ENCODE assay signal across 37 cellular contexts in genomic region chr12:112833939-112834338, GRCh38. TPM values are rescaled to one million over a fixed set of nuclear protein-coding genes. Genes with fewer than 3 reads are reported as not detected.
"Had no signal": no experiment of that assay in that cellular context is flagged by ENCODE, and none has a peak within 500 bp of the region (broad histone marks: within the 10 kb centered on the region; RNA-seq: fewer than 3 reads in every experiment).

No MANE protein-coding gene starts in this region.

- FAIRE-seq: astrocyte, bronchial epithelial cell had no signal

- H3K4me3 ChIP-seq: adrenal gland, ascending aorta, body of pancreas, breast epithelium, cardiac muscle cell had no signal

- H3K9me3 ChIP-seq: adrenal gland, ascending aorta, body of pancreas, breast epithelium had no signal

- H3K36me3 ChIP-seq: adrenal gland, ascending aorta, brain microvascular endothelial cell, breast epithelium, cardiac muscle cell had no signal

- H3K27ac ChIP-seq: adrenal gland, ascending aorta, body of pancreas, brain microvascular endothelial cell, breast epithelium, cardiac muscle cell had no signal

- DNase-seq: activated effector memory CD4-positive, alpha-beta T cell treated with anti-CD3 and anti-CD28 coated beads, Interleukin-2, amount 50 U/mL, for 16 hours; activated effector memory CD4-positive, alpha-beta T cell treated with Interleukin-2 at 50 U/mL for 16 hours; activated gamma-delta T cell; activated gamma-delta T cell treated with Interleukin-2 at 50 U/mL for 16 hours; activated naive CD4-positive, alpha-beta T cell; activated naive CD4-positive, alpha-beta T cell treated with anti-CD3 and anti-CD28 coated beads for 36 hours; activated naive CD4-positive, alpha-beta T cell treated with anti-CD3 and anti-CD28 coated beads, Interleukin-2, amount 10 ng/mL, durations not matched to agents 7 days and 5 days; activated naive CD4-positive, alpha-beta T cell treated with anti-CD3 and anti-CD28 coated beads, Interleukin-2, amount 50 U/mL, for 16 hours; activated naive CD4-positive, alpha-beta T cell treated with Interleukin-2 at 50 U/mL for 16 hours; activated naive CD8-positive, alpha-beta T cell treated with anti-CD3 and anti-CD28 coated beads for 36 hours; activated naive CD8-positive, alpha-beta T cell treated with anti-CD3 and anti-CD28 coated beads, Interleukin-2, amount 10 ng/mL, durations not matched to agents 7 days and 5 days; activated naive CD8-positive, alpha-beta T cell treated with anti-CD3 and anti-CD28 coated beads, Interleukin-2, amount 50 U/mL, for 24 hours; activated T-cell treated with anti-CD3 and anti-CD28 coated beads, Interleukin-2, amount 50 U/mL, for 1 hour; activated T-cell treated with anti-CD3 and anti-CD28 coated beads, Interleukin-2, amount 50 U/mL, for 24 hours; activated T-cell treated with anti-CD3 and anti-CD28 coated beads, Interleukin-2, amount 50 U/mL, for 4 hours; activated T-cell treated with anti-CD3 and anti-CD28 coated beads, Interleukin-2, amount 50 U/mL, for 48 hours; activated T-cell treated with anti-CD3 and anti-CD28 coated beads, Interleukin-2, amount 50 U/mL, for 72 hours; amniotic stem cell; amygdala; anterior cingulate cortex; aorta; body of pancreas; brain microvascular endothelial cell; caudate nucleus; central memory CD4-positive, alpha-beta T cell; cerebellar nuclear complex had no signal

- ATAC-seq: activated naive CD4-positive, alpha-beta T cell treated with anti-CD3 and anti-CD28 coated beads, Interleukin-2, amount 50 U/mL, for 72 hours; activated naive CD8-positive, alpha-beta T cell treated with anti-CD3 and anti-CD28 coated beads, Interleukin-2, amount 50 U/mL, for 24 hours; activated T-cell treated with anti-CD3 and anti-CD28 coated beads, Interleukin-2, amount 50 U/mL, for 4 hours; activated T-cell treated with anti-CD3 and anti-CD28 coated beads, Interleukin-2, amount 50 U/mL, for 72 hours; activated T-helper 17 cell treated with anti-CD3 and anti-CD28 coated beads, Interleukin-2, amount 50 U/mL, for 72 hours; body of pancreas had no signal

- H3K4me1 ChIP-seq: adrenal gland, ascending aorta, body of pancreas, breast epithelium had no signal

- H3K27me3 ChIP-seq: ascending aorta, body of pancreas, brain microvascular endothelial cell, breast epithelium, cardiac muscle cell had no signal

RNA-seq across cellular contexts. Expression of gene RPH3A, which starts 42.4 kb away (rescaled TPM):
- total RNA-seq: activated naive CD4-positive, alpha-beta T cell treated with anti-CD3 and anti-CD28 coated beads for 36 hours; activated naive CD4-positive, alpha-beta T cell treated with anti-CD3 and anti-CD28 coated beads, Interleukin-2, amount 50 U/mL, for 72 hours; activated naive CD8-positive, alpha-beta T cell treated with anti-CD3 and anti-CD28 coated beads for 36 hours; activated naive CD8-positive, alpha-beta T cell treated with anti-CD3 and anti-CD28 coated beads, Interleukin-2, amount 10 ng/mL, durations not matched to agents 7 days and 5 days; activated T-cell treated with anti-CD3 and anti-CD28 coated beads, Interleukin-2, amount 50 U/mL, for 4 hours; activated T-cell treated with anti-CD3 and anti-CD28 coated beads, Interleukin-2, amount 50 U/mL, for 72 hours; activated T-helper 1 cell treated with anti-CD3 and anti-CD28 coated beads, Interleukin-12 subunit alpha, Interleukin-12 subunit beta, Interleukin-2, Interleukin-4 antibody, amounts not matched to agents 30 ng/mL and 10 ng/mL and 1 ng/mL, durations not matched to agents 14 hours and 24 hours and 36 hours; activated T-helper 17 cell treated with anti-CD3 and anti-CD28 coated beads, Interleukin-2, amount 50 U/mL, for 72 hours; activated T-helper 2 cell treated with anti-CD3 and anti-CD28 coated beads, Interferon-gamma antibody, Interleukin-2, Interleukin-4, amounts not matched to agents 10 μg/mL and 5 μg/mL and 100 μg/mL, durations not matched to agents 14 hours and 24 hours and 36 hours; ascending aorta; astrocyte; body of pancreas; bronchial epithelial cell; chondrocyte had no signal
- polyA plus RNA-seq: aorta had no signal
